15 cellular contexts compared by ENCODE assay signal in genomic region chr4:151905197-151905596, GRCh38.
DNase-seq lines count a peak whose midpoint lies in the region; ATAC-seq and TF ChIP-seq lines count a peak whose summit lies in the region.
"Had no signal": no experiment of that assay in that cellular context is flagged by ENCODE, and none has a peak within 500 bp of the region (broad histone marks: within the 10 kb centered on the region; RNA-seq: fewer than 3 reads in every experiment).

No MANE protein-coding gene starts in this region.

- ATAC-seq in GM19395 (IDR thresholded peaks at IDR 0.05; ENCODE audit: unreplicated experiment), result peak; percentile 97
- peak; percentile 89 for ATAC-seq in HG02798 (IDR thresholded peaks at IDR 0.05; ENCODE audit: poor library complexity, unreplicated experiment)
- peak; percentile 92 for ATAC-seq in HG03520 (IDR thresholded peaks at IDR 0.05; ENCODE audit: unreplicated experiment)
- ATAC-seq: PC-3; stimulated activated effector memory CD8-positive, alpha-beta T cell treated with anti-CD3 and anti-CD28 coated beads, Interleukin-12 subunit alpha, Interleukin-12 subunit beta, amount 100 ng/mL, for 72 hours had no signal

- DNase-seq in GM13976 (ENCODE audit: low spot score), result peak; percentile 47
- DNase-seq in activated naive CD4-positive, alpha-beta T cell treated with anti-CD3 and anti-CD28 coated beads, Interleukin-2, amount 50 U/mL, for 16 hours, result no peak
- DNase-seq in iPS-NIHi7 (ENCODE audit: extremely low spot score), result no peak
- DNase-seq in NCI-H2107 (lab: John Stamatoyannopoulos, UW), result no peak
- DNase-seq in stimulated activated CD4-positive, alpha-beta T cell treated with anti-CD3 and anti-CD28 coated beads, Interleukin-12 subunit alpha, Interleukin-12 subunit beta, amount 100 ng/mL, for 4 hours, result no peak
- DNase-seq: caudate nucleus, EL, islet precursor cell, naive B cell, NCI-H1105 treated with DMSO at 0.1 percent for 48 hours, PC-3 had no signal

- in situ Hi-C loops in GM13976 (cut with MboI; ENCODE audit: low sequenced_read_pairs, unreplicated experiment), result no loop called here

- TF ChIP-seq CTCF in GM13976 (IDR thresholded peaks at IDR 0.05; ENCODE audit: borderline replicate concordance, control extremely low read depth, extremely low read depth, insufficient read depth, missing control alignments), result no peak
